24 cellular contexts compared by ENCODE assay signal in the genomic region with DNA sequence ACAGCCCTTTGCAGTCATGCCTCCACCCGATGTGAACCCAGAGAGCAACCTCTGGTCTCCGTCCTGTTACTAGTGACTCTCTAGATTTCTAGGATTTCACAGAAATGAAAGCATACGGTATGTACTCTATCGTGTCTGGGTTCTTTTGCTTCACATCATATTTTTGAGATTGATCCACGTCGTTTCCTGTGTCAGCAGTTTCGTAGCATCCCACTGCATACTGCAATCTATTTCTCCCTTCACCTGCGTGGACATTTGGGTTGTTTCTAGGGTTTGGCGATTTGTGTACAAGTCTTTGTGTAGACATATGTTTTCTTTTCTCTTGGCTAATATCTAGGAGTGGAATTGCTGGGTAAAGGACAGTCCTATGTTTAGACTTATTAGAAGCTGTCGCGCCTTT.
"Had no signal": no experiment of that assay in that cellular context is flagged by ENCODE, and none has a peak within 500 bp of the region (broad histone marks: within the 10 kb centered on the region; RNA-seq: fewer than 3 reads in every experiment).

No MANE protein-coding gene starts in this region.

- ATAC-seq: foreskin keratinocyte, gastroesophageal sphincter, left lung, left ventricle myocardium superior, lower lobe of right lung, mucosa of descending colon had no signal

- H3K36me3 Mint-ChIP-seq: mesothelial cell of epicardium, naive B cell had no signal

- H3K4me3 ChIP-seq: coronary artery, dorsolateral prefrontal cortex, esophagus muscularis mucosa, gastroesophageal sphincter, heart right ventricle, left lung, lower lobe of right lung, mucosa of descending colon had no signal

- H3K36me3 ChIP-seq: esophagus muscularis mucosa, gastroesophageal sphincter, heart right ventricle, left lung, lower lobe of right lung had no signal

- H3K9me3 ChIP-seq: esophagus muscularis mucosa, gastroesophageal sphincter, heart right ventricle, left lung, lower lobe of right lung, mucosa of descending colon had no signal

- FAIRE-seq: colon, endothelial cell of umbilical vein, frontal cortex, islet of Langerhans, keratinocyte had no signal

- DNase-seq: dermis blood vessel endothelial cell; dorsolateral prefrontal cortex; effector CD4-positive, alpha-beta T cell; effector memory CD4-positive, alpha-beta T cell; foreskin keratinocyte; head of caudate nucleus; heart right ventricle; hippocampal formation; left cardiac atrium; left lung; left ventricle myocardium superior; lower lobe of right lung; mesenchymal stem cell; mucosa of descending colon; naive B cell had no signal

- H3K4me1 ChIP-seq: esophagus muscularis mucosa, foreskin keratinocyte, gastroesophageal sphincter, left lung, lower lobe of right lung had no signal

- H3K27ac ChIP-seq: coronary artery, dorsolateral prefrontal cortex, esophagus muscularis mucosa, foreskin keratinocyte, gastroesophageal sphincter, heart right ventricle, left lung, lower lobe of right lung had no signal

- H3K4me3 Mint-ChIP-seq: mesothelial cell of epicardium, naive B cell had no signal

- H3K9me3 Mint-ChIP-seq: mesothelial cell of epicardium had no signal

- H3K27ac Mint-ChIP-seq: mesothelial cell of epicardium, naive B cell had no signal

- H3K4me1 Mint-ChIP-seq: mesothelial cell of epicardium, naive B cell had no signal
